Comparison of ENCODE assay signal across 8 cellular contexts in genomic region chr6:119312875-119313338, GRCh38.
DNase-seq lines count a peak whose midpoint lies in the region; ATAC-seq lines count a peak whose summit lies in the region.

No MANE protein-coding gene starts in this region.

- DNase-seq in AML-193 (lab: John Stamatoyannopoulos, UW) = peak; percentile 15 to 19
- peak in 1 of 61 donors; percentile 17 for DNase-seq in caudate nucleus (lab: John Stamatoyannopoulos, UW)
- DNase-seq in NCI-H146 treated with DMSO at 0.1 percent for 48 hours (lab: John Stamatoyannopoulos, UW; ENCODE audit: unreplicated experiment) = no peak
- DNase-seq in NCI-H2029 treated with DMSO at 0.1 percent for 48 hours (lab: John Stamatoyannopoulos, UW) = no peak
- DNase-seq in NCI-H187 (lab: John Stamatoyannopoulos, UW) = no peak

- ATAC-seq in GM19395 (IDR thresholded peaks at IDR 0.05; ENCODE audit: unreplicated experiment) = peak; percentile 45
- ATAC-seq in HG03469 (IDR thresholded peaks at IDR 0.05; ENCODE audit: unreplicated experiment) = peak; percentile 36
- no peak for ATAC-seq in HG02938 (IDR thresholded peaks at IDR 0.05; ENCODE audit: unreplicated experiment)

- H3K27ac ChIP-seq in caudate nucleus (ENCODE audit: low read depth, low read length) = peak overlapping the region; percentile 15

Comparison
In these comparisons a context has a peak if more than half of its experiments do, and no peak if none do; other contexts are left out.
1. DNase-seq: peak in AML-193 (2 of 2); none in NCI-H146 treated with DMSO at 0.1 percent for 48 hours (single experiment), NCI-H2029 treated with DMSO at 0.1 percent for 48 hours (single experiment) and NCI-H187 (0 of 2).